23 cellular contexts compared by ENCODE assay signal in genomic region chr12:32884962-32885361, GRCh38. TPM values are rescaled to one million over a fixed set of nuclear protein-coding genes. Genes with fewer than 3 reads are reported as not detected.
"Had no signal": no experiment of that assay in that cellular context is flagged by ENCODE, and none has a peak within 500 bp of the region (broad histone marks: within the 10 kb centered on the region; RNA-seq: fewer than 3 reads in every experiment).

No MANE protein-coding gene starts in this region.

- H3K27ac ChIP-seq: adrenal gland, ascending aorta, esophagus squamous epithelium, gastroesophageal sphincter, pancreas, stomach, suprapubic skin, tibial nerve, uterus had no signal

- DNase-seq: activated B cell treated with CpG ODN at 0.5 μM for 24 hours; activated CD4-positive, alpha-beta T cell treated with anti-CD3 and anti-CD28 coated beads for 36 hours; activated CD4-positive, alpha-beta T cell treated with anti-CD3 and anti-CD28 coated beads, Interleukin-2, amount 50 U/mL, for 4 hours; activated CD8-positive, alpha-beta memory T cell treated with anti-CD3 and anti-CD28 coated beads for 24 hours; activated CD8-positive, alpha-beta memory T cell treated with anti-CD3 and anti-CD28 coated beads, Interleukin-2, amount 50 U/mL, for 4 hours; activated naive CD4-positive, alpha-beta T cell; activated T-cell treated with anti-CD3 and anti-CD28 coated beads, Interleukin-2, amount 50 U/mL, for 24 hours; adrenal gland; esophagus squamous epithelium; head of caudate nucleus; pancreas; small intestine; stimulated activated CD4-positive, alpha-beta T cell treated with anti-CD3 and anti-CD28 coated beads, Interleukin-15, amount 100 ng/mL, for 24 hours; stomach; uterus had no signal

- H3K4me3 ChIP-seq: adrenal gland, ascending aorta, esophagus squamous epithelium, gastroesophageal sphincter, pancreas, stomach, suprapubic skin, tibial nerve, uterus had no signal

- FAIRE-seq: colon, pancreas, small intestine had no signal

- H3K27me3 ChIP-seq: adrenal gland, ascending aorta, pancreas, stomach, suprapubic skin, tibial nerve, uterus had no signal

- ATAC-seq: activated CD4-positive, alpha-beta T cell treated with anti-CD3 and anti-CD28 coated beads for 36 hours; gastroesophageal sphincter; pancreas; sciatic nerve; stimulated activated memory B cell treated with anti-CD40 and anti-IgM and Interleukin-4, amounts not matched to agents 10 μg/mL and 1 μg/mL and 100 μg/mL, for 72 hours had no signal

- H3K36me3 ChIP-seq: adrenal gland, ascending aorta, esophagus squamous epithelium, gastroesophageal sphincter, pancreas, stomach, suprapubic skin, tibial nerve, uterus had no signal

- H3K4me1 ChIP-seq: adrenal gland, ascending aorta, esophagus squamous epithelium, gastroesophageal sphincter, suprapubic skin, uterus had no signal

- H3K9me3 ChIP-seq: adrenal gland, ascending aorta, esophagus squamous epithelium, gastroesophageal sphincter, pancreas, stomach, suprapubic skin, tibial nerve, uterus had no signal

RNA-seq across cellular contexts. Expression of gene PKP2, which starts 11.6 kb away (rescaled TPM):
- total RNA-seq: activated B cell treated with CpG ODN at 0.5 μM for 24 hours; activated T-helper 2 cell treated with anti-CD3 and anti-CD28 coated beads, Interferon-gamma antibody, Interleukin-2, Interleukin-4, amounts not matched to agents 10 μg/mL and 5 μg/mL and 100 μg/mL, durations not matched to agents 14 hours and 24 hours and 36 hours; ascending aorta had no signal
